1 cellular context compared by ENCODE assay signal in the genomic region with DNA sequence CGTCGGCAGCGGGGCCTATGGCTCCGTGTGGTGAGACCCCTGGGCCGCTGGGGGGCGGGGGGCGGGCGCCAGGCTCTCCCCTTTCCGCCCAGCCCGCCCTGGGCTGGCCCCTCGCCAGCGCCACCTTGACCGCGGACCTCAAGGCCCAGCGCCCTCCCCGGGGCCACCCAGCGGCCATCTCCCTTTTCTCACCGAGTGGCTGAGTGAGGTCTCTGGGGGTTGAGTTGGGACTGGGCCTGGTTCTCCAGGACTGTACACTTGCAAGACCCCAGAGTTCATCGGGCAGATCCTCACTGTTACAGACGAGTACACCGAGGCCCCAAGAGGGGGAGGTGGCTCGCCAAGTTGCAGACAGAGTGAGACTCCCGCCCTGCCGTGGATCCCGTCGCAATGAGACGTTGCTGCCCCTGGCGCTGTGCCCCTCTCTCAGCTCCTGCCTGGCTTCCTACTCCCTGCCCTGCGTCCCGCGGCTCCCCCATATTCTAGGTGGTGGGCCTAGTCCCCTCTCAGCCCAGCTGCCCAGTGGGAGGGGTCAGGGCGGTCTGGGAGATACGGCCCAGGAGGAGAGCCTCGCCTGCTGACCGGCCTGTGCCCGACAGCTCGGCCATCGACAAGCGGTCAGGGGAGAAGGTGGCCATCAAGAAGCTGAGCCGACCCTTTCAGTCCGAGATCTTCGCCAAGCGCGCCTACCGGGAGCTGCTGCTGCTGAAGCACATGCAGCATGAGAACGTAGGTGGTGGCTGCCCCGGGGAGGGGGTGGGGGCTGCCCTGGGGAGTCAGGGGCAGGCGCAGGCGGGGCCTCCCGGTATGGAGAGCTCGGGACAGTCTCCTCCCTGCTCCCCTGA.
TF ChIP-seq lines count a peak whose summit lies in the region.

No MANE protein-coding gene starts in this region.

TF ChIP-seq in IMR-90, 13 proteins besides CTCF, POLR2A, EP300 and RAD21 (continued from another document):
- TF ChIP-seq, protein P1, sequence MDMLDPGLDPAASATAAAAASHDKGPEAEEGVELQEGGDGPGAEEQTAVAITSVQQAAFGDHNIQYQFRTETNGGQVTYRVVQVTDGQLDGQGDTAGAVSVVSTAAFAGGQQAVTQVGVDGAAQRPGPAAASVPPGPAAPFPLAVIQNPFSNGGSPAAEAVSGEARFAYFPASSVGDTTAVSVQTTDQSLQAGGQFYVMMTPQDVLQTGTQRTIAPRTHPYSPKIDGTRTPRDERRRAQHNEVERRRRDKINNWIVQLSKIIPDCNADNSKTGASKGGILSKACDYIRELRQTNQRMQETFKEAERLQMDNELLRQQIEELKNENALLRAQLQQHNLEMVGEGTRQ (IDR thresholded peaks at IDR 0.05; ENCODE audit: low read depth, low read length), result no peak
- TF ChIP-seq ELK1 (IDR thresholded peaks at IDR 0.05; ENCODE audit: borderline replicate concordance, low read depth, low read length) (no peak), BHLHE40 (IDR thresholded peaks at IDR 0.05; ENCODE audit: low read depth, low read length) (no peak), RCOR1 (IDR thresholded peaks at IDR 0.05; ENCODE audit: insufficient replicate concordance, low read length) (no peak), SMC3 (IDR thresholded peaks at IDR 0.05; ENCODE audit: low read depth, low read length) (no peak), MAZ (IDR thresholded peaks at IDR 0.05; ENCODE audit: borderline replicate concordance, low read depth, low read length) (no peak)
